Comparison of ENCODE assay signal across 14 cellular contexts in the genomic region with DNA sequence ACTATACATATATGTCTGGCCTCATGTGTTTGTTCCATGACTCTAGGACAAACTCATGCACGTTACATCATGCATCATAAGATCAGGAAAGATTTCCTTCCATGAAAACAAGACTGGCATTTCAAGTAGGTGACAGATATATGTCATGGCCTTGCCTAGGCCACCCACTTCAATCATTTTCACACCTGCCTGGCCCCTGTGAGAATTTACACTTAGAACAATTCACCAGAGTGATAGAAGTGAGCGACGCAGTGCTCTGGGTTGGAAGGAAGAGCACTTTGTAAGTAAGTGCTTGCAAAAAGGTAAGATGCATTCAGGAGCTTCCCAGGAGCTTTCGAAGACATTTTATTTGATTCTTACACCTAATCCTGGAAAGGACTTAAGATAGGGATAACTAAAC. TPM values are rescaled to one million over a fixed set of nuclear protein-coding genes. Genes with fewer than 3 reads are reported as not detected.
A peak's percentile ranks its signal among the peaks of the same experiment; 100 is the strongest.
DNase-seq lines count a peak whose midpoint lies in the region; ATAC-seq and TF ChIP-seq lines count a peak whose summit lies in the region.
"Had no signal": no experiment of that assay in that cellular context is flagged by ENCODE, and none has a peak within 500 bp of the region (broad histone marks: within the 10 kb centered on the region; RNA-seq: fewer than 3 reads in every experiment).

No MANE protein-coding gene starts in this region.

- POLR2A ChIA-PET in CD8-positive, alpha-beta T cell (lab: Charles Lee) = interaction anchor here (0.9 to 3.5 kb wide), 4 partner anchors 10 to 239 kb away, joined by 3 to 25 read pairs (median 4); no protein-coding TSS in a partner anchor

- no peaks in the 10 kb centered on the region for H3K36me3 ChIP-seq in CD8-positive, alpha-beta T cell (ENCODE audit: insufficient read depth, low read length)
- H3K36me3 ChIP-seq in body of pancreas (replicated peaks in 1 of 2; ENCODE audit: insufficient read depth in 1 of 2, low read depth in 2 of 2) (no peaks in the 10 kb centered on the region), GM23338 (ENCODE audit: insufficient read depth) (no peaks in the 10 kb centered on the region)

- CTCF ChIA-PET in CD8-positive, alpha-beta T cell (lab: Charles Lee) = interaction anchor here (1.3 kb wide), 1 partner anchor 433 kb away, joined by 3 read pairs; no protein-coding TSS in a partner anchor

- peak overlapping the region; percentile 45 for H3K4me3 Mint-ChIP-seq in activated T-cell treated with anti-CD3 and anti-CD28 coated beads, Interleukin-2, amount 50 U/mL, for 4 hours
- H3K4me3 Mint-ChIP-seq in activated T-cell treated with anti-CD3 and anti-CD28 coated beads, Interleukin-2, amount 50 U/mL, for 24 hours = no peak overlapping the region
- no peak overlapping the region for H3K4me3 Mint-ChIP-seq in CD8-positive, alpha-beta T cell
- peak overlapping the region; percentile 57 for H3K4me3 Mint-ChIP-seq in natural killer cell treated with Interleukin-12 subunit alpha and Interleukin-12 subunit beta and Interleukin-15 and Interleukin-18, amount 100 ng/mL, for 72 hours
- H3K4me3 Mint-ChIP-seq in GM23338 = no peak overlapping the region
- no peak overlapping the region for H3K4me3 Mint-ChIP-seq in mesothelial cell of epicardium

- TF ChIP-seq POLR2A in body of pancreas (IDR thresholded peaks at IDR 0.05) = no peak

- H3K27ac Mint-ChIP-seq in activated T-cell treated with anti-CD3 and anti-CD28 coated beads, Interleukin-2, amount 50 U/mL, for 24 hours = no peak overlapping the region
- H3K27ac Mint-ChIP-seq in CD8-positive, alpha-beta T cell = peak overlapping the region; percentile 25
- peak overlapping the region; percentile 54 to 79 for H3K27ac Mint-ChIP-seq in natural killer cell treated with Interleukin-12 subunit alpha and Interleukin-12 subunit beta and Interleukin-15 and Interleukin-18, amount 100 ng/mL, for 72 hours
- H3K27ac Mint-ChIP-seq in GM23338 = no peak overlapping the region
- no peak overlapping the region for H3K27ac Mint-ChIP-seq in mesothelial cell of epicardium

- H3F3A ChIP-seq in GM23338 (replicated peaks; ENCODE audit: low read depth) = no peaks in the 10 kb centered on the region

- peaks cover 44% of the 10 kb centered on the region for H3K4me1 ChIP-seq in CD8-positive, alpha-beta T cell (ENCODE audit: insufficient read depth, low read length)
- H3K4me1 ChIP-seq in body of pancreas = peaks cover 87% of the 10 kb centered on the region
- peaks cover 12% of the 10 kb centered on the region; the same call in 1 of the 2 replicates for H3K4me1 ChIP-seq in GM23338 (ENCODE audit: insufficient read depth)

- H3K27me3 Mint-ChIP-seq in activated T-cell treated with anti-CD3 and anti-CD28 coated beads, Interleukin-2, amount 50 U/mL, for 4 hours (ENCODE audit: low read depth) = no peaks in the 10 kb centered on the region
- peaks cover 13% of the 10 kb centered on the region for H3K27me3 Mint-ChIP-seq in activated T-cell treated with anti-CD3 and anti-CD28 coated beads, Interleukin-2, amount 50 U/mL, for 24 hours
- H3K27me3 Mint-ChIP-seq in CD8-positive, alpha-beta T cell (ENCODE audit: low read depth) = peaks cover 8% of the 10 kb centered on the region
- H3K27me3 Mint-ChIP-seq in natural killer cell treated with Interleukin-12 subunit alpha and Interleukin-12 subunit beta and Interleukin-15 and Interleukin-18, amount 100 ng/mL, for 72 hours = no peaks in the 10 kb centered on the region
- H3K27me3 Mint-ChIP-seq in GM23338 (ENCODE audit: insufficient read depth, low read depth, poor library complexity) = no peaks in the 10 kb centered on the region
- H3K27me3 Mint-ChIP-seq in mesothelial cell of epicardium (ENCODE audit: low read depth) = peaks cover 12% of the 10 kb centered on the region

- no peaks in the 10 kb centered on the region for H3K9me3 ChIP-seq in CD8-positive, alpha-beta T cell (ENCODE audit: low read length)
- H3K9me3 ChIP-seq in body of pancreas = no peaks in the 10 kb centered on the region

- intact Hi-C loops in CD8-positive, alpha-beta T cell (cut with DNase I, micrococcal nuclease) = loop anchor here (1.0 to 10.0 kb wide), 4 partner anchors 8 to 554 kb away; no protein-coding TSS in a partner anchor
- intact Hi-C loops in body of pancreas (cut with DNase I) = no loop called here

- no peak for TF ChIP-seq CTCF in CD8-positive, alpha-beta T cell (IDR thresholded peaks at IDR 0.05)
- no peak for TF ChIP-seq CTCF in body of pancreas (IDR thresholded peaks at IDR 0.05)
- no peak for TF ChIP-seq CTCF in GM23338 (conservative IDR thresholded peaks at IDR 0.05; ENCODE audit: low read depth in 2 of 2)
- TF ChIP-seq CTCF in mesothelial cell of epicardium (IDR thresholded peaks at IDR 0.05; ENCODE audit: unreplicated experiment) = no peak

- no peaks in the 10 kb centered on the region for H3K36me3 Mint-ChIP-seq in activated T-cell treated with anti-CD3 and anti-CD28 coated beads, Interleukin-2, amount 50 U/mL, for 4 hours (ENCODE audit: insufficient read depth)
- H3K36me3 Mint-ChIP-seq in activated T-cell treated with anti-CD3 and anti-CD28 coated beads, Interleukin-2, amount 50 U/mL, for 24 hours (ENCODE audit: low read depth) = no peaks in the 10 kb centered on the region
- H3K36me3 Mint-ChIP-seq in CD8-positive, alpha-beta T cell = no peaks in the 10 kb centered on the region
- H3K36me3 Mint-ChIP-seq in natural killer cell treated with Interleukin-12 subunit alpha and Interleukin-12 subunit beta and Interleukin-15 and Interleukin-18, amount 100 ng/mL, for 72 hours = no peaks in the 10 kb centered on the region
- H3K36me3 Mint-ChIP-seq in GM23338 (ENCODE audit: low read depth) (no peaks in the 10 kb centered on the region), mesothelial cell of epicardium (no peaks in the 10 kb centered on the region)

- 90 to 92% methylated on average over 4 of the region's 4 CpGs for WGBS in body of pancreas, 2 donors

- no peaks in the 10 kb centered on the region for H4K20me1 ChIP-seq in GM23338 (replicated peaks; ENCODE audit: insufficient read depth)

- no peaks in the 10 kb centered on the region for H3K9me3 Mint-ChIP-seq in activated T-cell treated with anti-CD3 and anti-CD28 coated beads, Interleukin-2, amount 50 U/mL, for 4 hours
- no peaks in the 10 kb centered on the region for H3K9me3 Mint-ChIP-seq in activated T-cell treated with anti-CD3 and anti-CD28 coated beads, Interleukin-2, amount 50 U/mL, for 24 hours
- no peaks in the 10 kb centered on the region for H3K9me3 Mint-ChIP-seq in CD8-positive, alpha-beta T cell
- no peaks in the 10 kb centered on the region for H3K9me3 Mint-ChIP-seq in natural killer cell treated with Interleukin-12 subunit alpha and Interleukin-12 subunit beta and Interleukin-15 and Interleukin-18, amount 100 ng/mL, for 72 hours
- H3K9me3 Mint-ChIP-seq in GM23338 = no peaks in the 10 kb centered on the region
- H3K9me3 Mint-ChIP-seq in mesothelial cell of epicardium = no peaks in the 10 kb centered on the region

- H3K4me2 ChIP-seq in GM23338 = no peak overlapping the region

- peaks cover 52% of the 10 kb centered on the region for H3K4me1 Mint-ChIP-seq in activated T-cell treated with anti-CD3 and anti-CD28 coated beads, Interleukin-2, amount 50 U/mL, for 4 hours (ENCODE audit: low read depth)
- H3K4me1 Mint-ChIP-seq in activated T-cell treated with anti-CD3 and anti-CD28 coated beads, Interleukin-2, amount 50 U/mL, for 24 hours (ENCODE audit: low read depth) = peaks cover 64% of the 10 kb centered on the region
- H3K4me1 Mint-ChIP-seq in CD8-positive, alpha-beta T cell (ENCODE audit: low read depth) = peaks cover 52% of the 10 kb centered on the region
- H3K4me1 Mint-ChIP-seq in natural killer cell treated with Interleukin-12 subunit alpha and Interleukin-12 subunit beta and Interleukin-15 and Interleukin-18, amount 100 ng/mL, for 72 hours (ENCODE audit: low read depth in 2 of 2) = peaks cover 68 to 69% of the 10 kb centered on the region in 2 donors
- H3K4me1 Mint-ChIP-seq in GM23338 = peaks cover 31% of the 10 kb centered on the region
- no peaks in the 10 kb centered on the region for H3K4me1 Mint-ChIP-seq in mesothelial cell of epicardium

- no peak overlapping the region for H2AFZ ChIP-seq in GM23338

- no peaks in the 10 kb centered on the region; the same call in 1 of the 2 replicates for H3K9me2 ChIP-seq in GM23338 (ENCODE audit: insufficient read depth)

- no peak for DNase-seq in activated T-cell treated with anti-CD3 and anti-CD28 coated beads, Interleukin-2, amount 50 U/mL, for 4 hours
- no peak for DNase-seq in activated T-cell treated with anti-CD3 and anti-CD28 coated beads, Interleukin-2, amount 50 U/mL, for 24 hours
- no peak for DNase-seq in CD8-positive, alpha-beta T cell
- DNase-seq in body of pancreas (no peak), GM23338 (ENCODE audit: low spot score) (no peak), mesothelial cell of epicardium (ENCODE audit: low spot score in 2 of 2, unreplicated experiment in 2 of 2) (no peak)
- no peak for DNase-seq in natural killer cell treated with Interleukin-12 subunit alpha and Interleukin-12 subunit beta and Interleukin-15 and Interleukin-18, amount 100 ng/mL, for 72 hours (ENCODE audit: low spot score)
- DNase-seq: DMS53, NCI-H1092 treated with DMSO at 0.1 percent for 48 hours, NCI-H1694, NCI-H345, NCI-H526 treated with DMSO at 0.1 percent for 48 hours had no signal

- H3K4me3 ChIP-seq in CD8-positive, alpha-beta T cell (ENCODE audit: low read depth, low read length) = no peak overlapping the region
- H3K4me3 ChIP-seq in body of pancreas = no peak overlapping the region
- no peak overlapping the region for H3K4me3 ChIP-seq in GM23338

- H3K27ac ChIP-seq in CD8-positive, alpha-beta T cell (ENCODE audit: low read depth, low read length) = no peak overlapping the region
- peak overlapping the region; percentile 65 to 87 (median 82) for H3K27ac ChIP-seq in body of pancreas
- no peak overlapping the region for H3K27ac ChIP-seq in GM23338 (ENCODE audit: low read depth)

- H3K27me3 ChIP-seq in CD8-positive, alpha-beta T cell (ENCODE audit: insufficient read depth, low read length) = no peaks in the 10 kb centered on the region
- no peaks in the 10 kb centered on the region for H3K27me3 ChIP-seq in body of pancreas
- no peaks in the 10 kb centered on the region for H3K27me3 ChIP-seq in GM23338 (ENCODE audit: insufficient read depth)

- no peak for ATAC-seq in activated T-cell treated with anti-CD3 and anti-CD28 coated beads, Interleukin-2, amount 50 U/mL, for 4 hours
- ATAC-seq in CD8-positive, alpha-beta T cell = peak; percentile 26
- no peak for ATAC-seq in body of pancreas
- ATAC-seq in natural killer cell treated with Interleukin-12 subunit alpha and Interleukin-12 subunit beta and Interleukin-15 and Interleukin-18, amount 100 ng/mL, for 72 hours = no peak
- no peak for ATAC-seq in GM23338
- ATAC-seq in GM19395 (IDR thresholded peaks at IDR 0.05; ENCODE audit: unreplicated experiment) = no peak

- H3K79me2 ChIP-seq in GM23338 (replicated peaks; ENCODE audit: insufficient read depth) = no peaks in the 10 kb centered on the region

RNA-seq across cellular contexts. Expression of gene TMEM163, which starts 39.5 kb away (rescaled TPM):
- total RNA-seq in activated T-cell treated with anti-CD3 and anti-CD28 coated beads, Interleukin-2, amount 50 U/mL, for 4 hours = under 1 TPM; 0.13 to 0.20 (median 0.14) TPM
- under 1 TPM; 0.14 to 0.19 TPM for total RNA-seq in CD8-positive, alpha-beta T cell
- total RNA-seq in body of pancreas = 10 to 100 TPM; 16.2 to 27.5 TPM
- total RNA-seq in natural killer cell treated with Interleukin-12 subunit alpha and Interleukin-12 subunit beta and Interleukin-15 and Interleukin-18, amount 100 ng/mL, for 72 hours = 1 to 10 TPM in 1 of 2 donors, under 1 TPM in 1; 0.93 to 2.6 TPM
- total RNA-seq in GM23338 (2014; rRNA removed; shearing (Covaris generic)) = 0.85 and 1.1 TPM in 2 replicates
- polyA plus RNA-seq in GM23338 (2016; fragmentation: Nextera tagmentation; extraction: Ambion mirVana) = 1.3 and 1.8 TPM in 2 replicates
- total RNA-seq in mesothelial cell of epicardium = 0.29 to 0.47 TPM in 2 of 3 replicates, not detected in the other
- total RNA-seq: M059J had no signal

Comparison
In these comparisons a context has a peak if more than half of its experiments do, and no peak if none do; other contexts are left out.
1. H3K4me3 Mint-ChIP-seq: peak in activated T-cell treated with anti-CD3 and anti-CD28 coated beads, Interleukin-2, amount 50 U/mL, for 4 hours (single experiment) and natural killer cell treated with Interleukin-12 subunit alpha and Interleukin-12 subunit beta and Interleukin-15 and Interleukin-18, amount 100 ng/mL, for 72 hours (single experiment); none in activated T-cell treated with anti-CD3 and anti-CD28 coated beads, Interleukin-2, amount 50 U/mL, for 24 hours (single experiment), CD8-positive, alpha-beta T cell (single experiment), GM23338 (single experiment) and mesothelial cell of epicardium (single experiment).
2. H3K27ac Mint-ChIP-seq: peak in CD8-positive, alpha-beta T cell (single experiment) and natural killer cell treated with Interleukin-12 subunit alpha and Interleukin-12 subunit beta and Interleukin-15 and Interleukin-18, amount 100 ng/mL, for 72 hours (2 of 2); none in activated T-cell treated with anti-CD3 and anti-CD28 coated beads, Interleukin-2, amount 50 U/mL, for 24 hours (single experiment), GM23338 (single experiment) and mesothelial cell of epicardium (single experiment).
3. H3K27ac ChIP-seq: peak in body of pancreas (4 of 4); none in CD8-positive, alpha-beta T cell (single experiment) and GM23338 (single experiment).